Comparison of ENCODE assay signal across 15 cellular contexts in genomic region chr12:5964913-5965900, GRCh38. TPM values are rescaled to one million over a fixed set of nuclear protein-coding genes. Genes with fewer than 3 reads are reported as not detected.
DNase-seq lines count a peak whose midpoint lies in the region; ATAC-seq and TF ChIP-seq lines count a peak whose summit lies in the region.
"Had no signal": no experiment of that assay in that cellular context is flagged by ENCODE, and none has a peak within 500 bp of the region (broad histone marks: within the 10 kb centered on the region; RNA-seq: fewer than 3 reads in every experiment).

No MANE protein-coding gene starts in this region.

- DNase-seq in A172 (ENCODE audit: low spot score) = peak; percentile 1
- peak; percentile 57 for DNase-seq in ecto neural progenitor cell (ENCODE audit: low spot score)
- DNase-seq in left lung = no peak
- no peak for DNase-seq in prostate gland (ENCODE audit: low spot score)
- DNase-seq in Ammon's horn (ENCODE audit: low spot score) = no peak
- DNase-seq in progenitor cell of endocrine pancreas (ENCODE audit: low spot score, unreplicated experiment) = no peak
- DNase-seq in activated CD4-positive, alpha-beta T cell treated with anti-CD3 and anti-CD28 coated beads, Interleukin-2, amount 10 ng/mL, durations not matched to agents 7 days and 5 days = no peak
- DNase-seq: activated B cell treated with CpG ODN at 0.5 μM for 24 hours had no signal

- peaks cover 0 to 8% of the 10 kb centered on the region in 2 donors for H3K27me3 ChIP-seq in left lung
- H3K27me3 ChIP-seq in prostate gland (replicated peaks; ENCODE audit: insufficient read depth) = no peaks in the 10 kb centered on the region
- H3K27me3 ChIP-seq: tibial nerve had no signal

- no peaks in the 10 kb centered on the region for H3K9me3 Mint-ChIP-seq in progenitor cell of endocrine pancreas (ENCODE audit: low read depth)
- no peaks in the 10 kb centered on the region for H3K9me3 Mint-ChIP-seq in activated CD4-positive, alpha-beta T cell treated with anti-CD3 and anti-CD28 coated beads, Interleukin-2, amount 10 ng/mL, durations not matched to agents 7 days and 5 days
- H3K9me3 Mint-ChIP-seq: activated B cell treated with CpG ODN at 0.5 μM for 24 hours; activated naive CD8-positive, alpha-beta T cell treated with anti-CD3 and anti-CD28 coated beads for 36 hours; activated T-helper 1 cell treated with anti-CD3 and anti-CD28 coated beads, Interleukin-12 subunit alpha, Interleukin-12 subunit beta, Interleukin-2, Interleukin-4 antibody, amounts not matched to agents 30 ng/mL and 10 ng/mL and 1 ng/mL, durations not matched to agents 14 hours and 24 hours and 36 hours; brain; mesothelial cell of epicardium had no signal

- H3K27ac Mint-ChIP-seq in progenitor cell of endocrine pancreas = no peak overlapping the region
- H3K27ac Mint-ChIP-seq in activated CD4-positive, alpha-beta T cell treated with anti-CD3 and anti-CD28 coated beads, Interleukin-2, amount 10 ng/mL, durations not matched to agents 7 days and 5 days = no peak overlapping the region
- H3K27ac Mint-ChIP-seq: activated B cell treated with CpG ODN at 0.5 μM for 24 hours; activated naive CD8-positive, alpha-beta T cell treated with anti-CD3 and anti-CD28 coated beads for 36 hours; activated T-helper 1 cell treated with anti-CD3 and anti-CD28 coated beads, Interleukin-12 subunit alpha, Interleukin-12 subunit beta, Interleukin-2, Interleukin-4 antibody, amounts not matched to agents 30 ng/mL and 10 ng/mL and 1 ng/mL, durations not matched to agents 14 hours and 24 hours and 36 hours; brain; mesothelial cell of epicardium had no signal

- peak; percentile 12 for ATAC-seq in left lung

- TF ChIP-seq POLR2A in prostate gland (IDR thresholded peaks at IDR 0.05) = no peak

- 77% methylated on average over 24 of the region's 24 CpGs for WGBS in prostate gland

- no peaks in the 10 kb centered on the region for H3K4me1 ChIP-seq in HEK293 (ENCODE audit: control insufficient read depth, insufficient read depth, low read length)
- no peaks in the 10 kb centered on the region for H3K4me1 ChIP-seq in left lung
- H3K4me1 ChIP-seq in prostate gland (replicated peaks) = no peaks in the 10 kb centered on the region

- POLR2A ChIA-PET in HEK293 (lab: Yijun Ruan, JAX) = no interaction called here
- POLR2A ChIA-PET in activated CD4-positive, alpha-beta T cell treated with anti-CD3 and anti-CD28 coated beads, Interleukin-2, amount 10 ng/mL, durations not matched to agents 7 days and 5 days (lab: Charles Lee) = no interaction called here

- H3K27me3 Mint-ChIP-seq in progenitor cell of endocrine pancreas = peaks cover 25% of the 10 kb centered on the region
- H3K27me3 Mint-ChIP-seq in activated CD4-positive, alpha-beta T cell treated with anti-CD3 and anti-CD28 coated beads, Interleukin-2, amount 10 ng/mL, durations not matched to agents 7 days and 5 days = peaks cover 7% of the 10 kb centered on the region
- H3K27me3 Mint-ChIP-seq: activated naive CD8-positive, alpha-beta T cell treated with anti-CD3 and anti-CD28 coated beads for 36 hours had no signal

- peaks cover 4% of the 10 kb centered on the region for H3K4me1 Mint-ChIP-seq in progenitor cell of endocrine pancreas (ENCODE audit: low read depth)
- no peaks in the 10 kb centered on the region for H3K4me1 Mint-ChIP-seq in activated CD4-positive, alpha-beta T cell treated with anti-CD3 and anti-CD28 coated beads, Interleukin-2, amount 10 ng/mL, durations not matched to agents 7 days and 5 days
- H3K4me1 Mint-ChIP-seq: activated B cell treated with CpG ODN at 0.5 μM for 24 hours; activated naive CD8-positive, alpha-beta T cell treated with anti-CD3 and anti-CD28 coated beads for 36 hours; mesothelial cell of epicardium had no signal

- H3K36me3 ChIP-seq in HEK293 (ENCODE audit: control insufficient read depth in 2 of 2, insufficient read depth in 1 of 2, low read length in 2 of 2) (no peaks in the 10 kb centered on the region), left lung (no peaks in the 10 kb centered on the region), prostate gland (no peaks in the 10 kb centered on the region)
- H3K36me3 ChIP-seq: tibial nerve had no signal

- H3K4me3 Mint-ChIP-seq in progenitor cell of endocrine pancreas (ENCODE audit: low read depth) = no peak overlapping the region
- H3K4me3 Mint-ChIP-seq in activated CD4-positive, alpha-beta T cell treated with anti-CD3 and anti-CD28 coated beads, Interleukin-2, amount 10 ng/mL, durations not matched to agents 7 days and 5 days = no peak overlapping the region
- H3K4me3 Mint-ChIP-seq: activated B cell treated with CpG ODN at 0.5 μM for 24 hours; activated naive CD8-positive, alpha-beta T cell treated with anti-CD3 and anti-CD28 coated beads for 36 hours; activated T-helper 1 cell treated with anti-CD3 and anti-CD28 coated beads, Interleukin-12 subunit alpha, Interleukin-12 subunit beta, Interleukin-2, Interleukin-4 antibody, amounts not matched to agents 30 ng/mL and 10 ng/mL and 1 ng/mL, durations not matched to agents 14 hours and 24 hours and 36 hours; mesothelial cell of epicardium had no signal

- H3K9me3 ChIP-seq in HEK293 (ENCODE audit: control insufficient read depth, insufficient read depth, low read depth, low read length) (no peaks in the 10 kb centered on the region), left lung (no peaks in the 10 kb centered on the region), prostate gland (no peaks in the 10 kb centered on the region)
- H3K9me3 ChIP-seq: tibial nerve had no signal

- CTCF ChIA-PET in HEK293 (lab: Yijun Ruan, JAX) = interaction anchor here (0.6 to 3.3 kb wide), 16 partner anchors 9 to 569 kb away, joined by 3 to 13 read pairs (median 4); no protein-coding TSS in a partner anchor
- CTCF ChIA-PET in activated CD4-positive, alpha-beta T cell treated with anti-CD3 and anti-CD28 coated beads, Interleukin-2, amount 10 ng/mL, durations not matched to agents 7 days and 5 days (lab: Charles Lee) = interaction anchor here (0.7 to 0.8 kb wide), 2 partner anchors 24 to 223 kb away, joined by 3 read pairs; no protein-coding TSS in a partner anchor

- H3K4me3 ChIP-seq in HEK293 (ENCODE audit: low read depth, low read length) (no peak overlapping the region), left lung (no peak overlapping the region), prostate gland (no peak overlapping the region)
- H3K4me3 ChIP-seq: tibial nerve had no signal

- H3K27ac ChIP-seq in HEK293 (ENCODE audit: extremely low read depth, low read depth, low read length) (no peak overlapping the region), left lung (no peak overlapping the region), prostate gland (no peak overlapping the region)
- H3K27ac ChIP-seq: tibial nerve had no signal

- TF ChIP-seq CTCF in HEK293 (tag by site-specific recombination; IDR thresholded peaks at IDR 0.05) = no peak
- no peak for TF ChIP-seq CTCF in left lung (IDR thresholded peaks at IDR 0.05)
- TF ChIP-seq CTCF in prostate gland (IDR thresholded peaks at IDR 0.05) = no peak
- TF ChIP-seq CTCF in progenitor cell of endocrine pancreas (IDR thresholded peaks at IDR 0.05; ENCODE audit: unreplicated experiment) = no peak

- no peaks in the 10 kb centered on the region for H3K36me3 Mint-ChIP-seq in progenitor cell of endocrine pancreas (ENCODE audit: insufficient read depth)
- H3K36me3 Mint-ChIP-seq in activated CD4-positive, alpha-beta T cell treated with anti-CD3 and anti-CD28 coated beads, Interleukin-2, amount 10 ng/mL, durations not matched to agents 7 days and 5 days (ENCODE audit: low read depth) = no peaks in the 10 kb centered on the region
- H3K36me3 Mint-ChIP-seq: activated naive CD8-positive, alpha-beta T cell treated with anti-CD3 and anti-CD28 coated beads for 36 hours; brain; mesothelial cell of epicardium had no signal

- intact Hi-C loops in left lung (cut with DNase I) (no loop called here), prostate gland (cut with DNase I) (no loop called here)

TF ChIP-seq in HEK293, 187 proteins besides CTCF, POLR2A, EP300 and RAD21:
- TF ChIP-seq ZNF341 (tag by site-specific recombination; IDR thresholded peaks at IDR 0.05; ENCODE audit: low read depth) = peak; percentile 63
- TF ChIP-seq ZIC2 (tag by site-specific recombination; IDR thresholded peaks at IDR 0.05) = peak; percentile 85
- no peak for TF ChIP-seq ZBTB48 (tag by site-specific recombination; IDR thresholded peaks at IDR 0.05)

RNA-seq across cellular contexts. Expression of gene ANO2, which starts 20.1 kb away (rescaled TPM):
- 2.1 and 2.7 TPM in 2 replicates for total RNA-seq in A172 (2014; rRNA removed; shearing (Covaris generic))
- total RNA-seq in left lung (10 to 100 TPM in 1 of 2 donors, 1 to 10 TPM in 1; 9.6 to 10.5 TPM), prostate gland (1 to 10 TPM in 1 of 2 donors, under 1 TPM in 1; 0.64 to 7.0 TPM), progenitor cell of endocrine pancreas (2.8 and 3.5 TPM in 2 replicates)
- total RNA-seq in activated CD4-positive, alpha-beta T cell treated with anti-CD3 and anti-CD28 coated beads, Interleukin-2, amount 10 ng/mL, durations not matched to agents 7 days and 5 days = not detected
- total RNA-seq: activated B cell treated with CpG ODN at 0.5 μM for 24 hours; activated CD8-positive, alpha-beta memory T cell treated with anti-CD3 and anti-CD28 coated beads for 36 hours; activated naive CD8-positive, alpha-beta T cell treated with anti-CD3 and anti-CD28 coated beads for 36 hours; activated T-helper 1 cell treated with anti-CD3 and anti-CD28 coated beads, Interleukin-12 subunit alpha, Interleukin-12 subunit beta, Interleukin-2, Interleukin-4 antibody, amounts not matched to agents 30 ng/mL and 10 ng/mL and 1 ng/mL, durations not matched to agents 14 hours and 24 hours and 36 hours had no signal

Comparison
In these comparisons a context has a peak if more than half of its experiments do, and no peak if none do; other contexts are left out.
1. DNase-seq: peak in A172 (single experiment) and ecto neural progenitor cell (single experiment); none in left lung (0 of 2), prostate gland (single experiment), Ammon's horn (single experiment), progenitor cell of endocrine pancreas (single experiment) and activated CD4-positive, alpha-beta T cell treated with anti-CD3 and anti-CD28 coated beads, Interleukin-2, amount 10 ng/mL, durations not matched to agents 7 days and 5 days (single experiment).